23 cellular contexts compared by ENCODE assay signal in the genomic region with DNA sequence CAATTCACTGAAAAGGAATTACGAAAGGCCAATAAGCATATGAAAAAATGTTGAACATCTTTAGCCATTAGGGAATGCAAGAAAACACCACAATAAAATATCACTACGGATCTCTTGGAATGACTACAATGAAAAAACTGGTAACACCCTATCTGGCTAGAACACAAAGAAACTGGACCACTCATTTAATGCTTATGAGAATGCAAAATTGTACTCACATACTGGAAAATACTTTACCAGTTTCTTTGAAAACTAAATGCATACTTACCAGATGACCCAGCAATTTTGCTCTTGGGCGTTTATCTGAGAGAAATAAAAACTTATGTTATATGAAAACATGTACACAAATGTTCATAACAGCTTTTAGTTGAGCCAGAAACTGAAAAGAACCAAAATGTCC. TPM values are rescaled to one million over a fixed set of nuclear protein-coding genes. Genes with fewer than 3 reads are reported as not detected.
DNase-seq lines count a peak whose midpoint lies in the region; ATAC-seq, FAIRE-seq and TF ChIP-seq lines count a peak whose summit lies in the region.
"Had no signal": no experiment of that assay in that cellular context is flagged by ENCODE, and none has a peak within 500 bp of the region (broad histone marks: within the 10 kb centered on the region; RNA-seq: fewer than 3 reads in every experiment).

No MANE protein-coding gene starts in this region.

- H2AFZ ChIP-seq in K562 (ENCODE audit: low read depth, low read length): no peak overlapping the region

- TF ChIP-seq POLR2A in K562 (conservative IDR thresholded peaks at IDR 0.05) (no peak), esophagus muscularis mucosa (IDR thresholded peaks at IDR 0.05; ENCODE audit: low read depth) (no peak)

- DNase-seq in BJ (ENCODE audit: low read depth) (peak; percentile 54), GM03348 (ENCODE audit: low spot score) (peak; percentile 55), K562 (ENCODE audit: extremely low read depth in 1 of 4, low spot score in 3 of 4) (no peak), iris pigment epithelial cell (ENCODE audit: low read depth) (peak; percentile 56), esophagus muscularis mucosa (ENCODE audit: extremely low spot score) (no peak)
- no peak for DNase-seq in effector CD4-positive, alpha-beta T cell
- no peak for DNase-seq in activated CD4-positive, alpha-beta T cell treated with anti-CD3 and anti-CD28 coated beads, Interleukin-2, amount 50 U/mL, for 48 hours
- DNase-seq: activated CD4-positive, alpha-beta T cell treated with anti-CD3 and anti-CD28 coated beads for 36 hours; activated CD8-positive, alpha-beta memory T cell treated with anti-CD3 and anti-CD28 coated beads, Interleukin-2, amount 50 U/mL, for 4 hours; adrenal gland; AML-193; COR-L47; DMS79; Kasumi-1; kidney glomerular epithelial cell; NCI-H1105; nucleus accumbens; retina; stimulated activated CD4-positive, alpha-beta T cell treated with anti-CD3 and anti-CD28 coated beads, Interleukin-4, amount 100 ng/mL, for 1 hour; stimulated activated naive CD4-positive, alpha-beta T cell treated with Interleukin-2 at 50 U/mL for 16 hours; tibial artery had no signal

- CTCF ChIA-PET in BJ (lab: Yijun Ruan, JAX): interaction anchor here (1.1 kb wide), 1 partner anchor 205 kb away, joined by 4 read pairs; no protein-coding TSS in a partner anchor
- CTCF ChIA-PET in K562 (lab: Yijun Ruan, JAX; ENCODE audit: low intra/inter-chr PET ratio): no interaction called here

- no peak for FAIRE-seq in K562 (lab: Jason Lieb, UNC)

- in situ Hi-C loops in K562 (cut with MboI): no loop called here

- no peak for TF ChIP-seq CTCF in BJ (IDR thresholded peaks at IDR 0.05; ENCODE audit: insufficient read depth, low read depth, low read length)
- no peak for TF ChIP-seq CTCF in K562 (IDR thresholded peaks at IDR 0.05 in 2 of 3, conservative IDR thresholded peaks at IDR 0.05 in 1 of 3; ENCODE audit: insufficient read depth in 2 of 3, low read depth in 1 of 3, low read length in 3 of 3)
- no peak for TF ChIP-seq CTCF in esophagus muscularis mucosa (IDR thresholded peaks at IDR 0.05)

- TF ChIP-seq EP300 in K562 (IDR thresholded peaks at IDR 0.05; ENCODE audit: low read length): no peak
- TF ChIP-seq EP300 in esophagus muscularis mucosa (IDR thresholded peaks at IDR 0.05): no peak

- no peak for ATAC-seq in K562
- no peak for ATAC-seq in HG02970 (IDR thresholded peaks at IDR 0.05; ENCODE audit: low FRiP score, unreplicated experiment)
- ATAC-seq: activated CD4-positive, alpha-beta T cell treated with anti-CD3 and anti-CD28 coated beads for 36 hours had no signal

- no peak for TF ChIP-seq RAD21 in K562 (CRISPR knock-in tag; conservative IDR thresholded peaks at IDR 0.05 in 1 of 2, IDR thresholded peaks at IDR 0.05 in 1 of 2)

- H3K9me3 ChIP-seq in K562 (replicated peaks; ENCODE audit: control insufficient read depth, insufficient read depth, low read depth, low read length) (no peaks in the 10 kb centered on the region), esophagus muscularis mucosa (no peaks in the 10 kb centered on the region)
- H3K9me3 ChIP-seq: adrenal gland, tibial artery had no signal

- H3K4me1 ChIP-seq in K562 (replicated peaks in 1 of 2; ENCODE audit: control insufficient read depth in 2 of 2, insufficient read depth in 2 of 2, low read length in 2 of 2) (peaks cover 11 to 20% of the 10 kb centered on the region in 2 experiments), esophagus muscularis mucosa (peaks cover 7 to 31% (median 20%) of the 10 kb centered on the region in 4 donors)

- peaks cover 4% of the 10 kb centered on the region; the same call in 1 of the 2 replicates for H4K20me1 ChIP-seq in K562 (replicated peaks; ENCODE audit: control insufficient read depth, insufficient read depth, low read length)

- H3K27ac ChIP-seq in K562 (ENCODE audit: extremely low read depth, low read depth, low read length): peak overlapping the region; percentile 9; the same call in 1 of the 3 replicates
- H3K27ac ChIP-seq in esophagus muscularis mucosa (replicated peaks in 1 of 4): no peak overlapping the region
- H3K27ac ChIP-seq: adrenal gland, epithelial cell of prostate, tibial artery had no signal

- BruUV-seq in K562 (replicated peaks; lab: Mats Ljungman, UMichigan): no TSS peak

- no peaks in the 10 kb centered on the region for H3K27me3 ChIP-seq in BJ (ENCODE audit: control insufficient read depth, insufficient read depth, low read length)
- H3K27me3 ChIP-seq in K562 (ENCODE audit: control insufficient read depth in 2 of 2, insufficient read depth in 2 of 2, low read length in 2 of 2): no peaks in the 10 kb centered on the region
- no peaks in the 10 kb centered on the region for H3K27me3 ChIP-seq in esophagus muscularis mucosa
- H3K27me3 ChIP-seq: adrenal gland, tibial artery had no signal

- H3K4me3 ChIP-seq in BJ (ENCODE audit: low read depth, low read length) (no peak overlapping the region), K562 (no peak overlapping the region), esophagus muscularis mucosa (no peak overlapping the region)
- H3K4me3 ChIP-seq: adrenal gland, tibial artery had no signal

- no peak overlapping the region for H3K9ac ChIP-seq in K562 (ENCODE audit: insufficient read depth in 1 of 2, low read depth in 2 of 2, low read length in 2 of 2)

- 49% methylated on average over 3 of the region's 3 CpGs for WGBS in K562 (ENCODE audit: insufficient coverage, low coverage, missing lambda C conversion rate)
- 79% methylated on average over 3 of the region's 3 CpGs for WGBS in esophagus muscularis mucosa

- POLR2A ChIA-PET in BJ (lab: Charles Lee): no interaction called here
- POLR2A ChIA-PET in K562 (lab: Yijun Ruan, JAX): no interaction called here

- H3K79me2 ChIP-seq in K562 (ENCODE audit: control insufficient read depth, insufficient read depth, low read length): peaks cover 92% of the 10 kb centered on the region

- intact Hi-C loops in K562 (cut with micrococcal nuclease) (no loop called here), esophagus muscularis mucosa (cut with DNase I) (no loop called here)

- H3K9me1 ChIP-seq in K562 (ENCODE audit: control insufficient read depth, insufficient read depth, low read length): no peaks in the 10 kb centered on the region

- H3K36me3 ChIP-seq in BJ (ENCODE audit: control insufficient read depth, insufficient read depth, low read length) (no peaks in the 10 kb centered on the region), K562 (ENCODE audit: control insufficient read depth, insufficient read depth, low read length) (no peaks in the 10 kb centered on the region), esophagus muscularis mucosa (peaks cover 0 to 6% (median 0%) of the 10 kb centered on the region in 4 donors)
- H3K36me3 ChIP-seq: adrenal gland, tibial artery had no signal

- H3K4me2 ChIP-seq in K562 (ENCODE audit: insufficient read depth, low read length): no peak overlapping the region

TF ChIP-seq in K562, 482 proteins besides CTCF, POLR2A, EP300 and RAD21 (continues in another document):
- TF ChIP-seq ZNF507 (tag; conservative IDR thresholded peaks at IDR 0.05) (no peak), RCOR1 (IDR thresholded peaks at IDR 0.05; ENCODE audit: borderline replicate concordance in 1 of 2, low read depth in 2 of 2, low read length in 2 of 2) (no peak), NFE2L1 (tag; IDR thresholded peaks at IDR 0.05; ENCODE audit: borderline replicate concordance, low read depth) (peak; percentile 21; the same call in 1 of the 2 replicates), MEIS2 (IDR thresholded peaks at IDR 0.05; ENCODE audit: partially characterized antibody) (no peak), ZNF316 (IDR thresholded peaks at IDR 0.05) (peak; percentile 74), MCM7 (IDR thresholded peaks at IDR 0.05) (no peak), MAFG (tag; conservative IDR thresholded peaks at IDR 0.05) (peak; percentile 74), ZNF174 (CRISPR knock-in tag; IDR thresholded peaks at IDR 0.05) (no peak), ZNF41 (CRISPR knock-in tag; conservative IDR thresholded peaks at IDR 0.05) (no peak), ZC3H11A (IDR thresholded peaks at IDR 0.05; ENCODE audit: low read depth, low read length) (no peak), C11orf30 (IDR thresholded peaks at IDR 0.05; ENCODE audit: low read depth) (peak; percentile 74), ETV5 (CRISPR knock-in tag; IDR thresholded peaks at IDR 0.05; ENCODE audit: low read depth) (no peak), KDM1A (IDR thresholded peaks at IDR 0.05) (no peak), SMARCA4 (IDR thresholded peaks at IDR 0.05) (peak; percentile 17; the same call in 1 of the 2 replicates), POLR2H (tag; IDR thresholded peaks at IDR 0.05; ENCODE audit: low read depth) (0 out of 2 replicates have a peak, but pooled peaks have one; percentile 42)

RNA-seq across cellular contexts. Expression of a gene that starts 23.6 kb away (rescaled TPM):
- polyA plus RNA-seq in BJ (2011; rRNA removed): 11.0 and 13.8 TPM in 2 replicates
- 10.7 and 11.5 TPM in 2 replicates for polyA minus RNA-seq in BJ (2011; rRNA and poly(A)+ RNA removed)
- 34.7 and 77.7 TPM in 2 replicates for total RNA-seq in K562 (2011; cell fraction: chromatin; rRNA removed; ENCODE audit: low replicate concordance)
- total RNA-seq in K562 (2011; cell fraction: nucleolus; rRNA removed): 11.2 and 14.3 TPM in 2 replicates
- 24.0 and 38.1 TPM in 2 replicates for total RNA-seq in K562 (2011; cell fraction: nucleoplasm; rRNA removed)
- 12.9 and 15.4 TPM in 2 replicates for total RNA-seq in K562 (2014; rRNA removed)
- 14.6 and 16.2 TPM in 2 replicates for total RNA-seq in K562 (2014; rRNA removed; fragmentation: Illumina TruSeq; extraction: Trizol)
- 15.5 and 17.1 TPM in 2 replicates for total RNA-seq in K562 (2015; rRNA removed; fragmentation: Illumina TruSeq; extraction: Trizol)
- total RNA-seq in K562 (2021): 21.1 and 21.6 TPM in 2 replicates
- 15.4 and 21.5 TPM in 2 replicates for polyA plus RNA-seq in K562 (2011; rRNA removed)
- polyA plus RNA-seq in K562 (2011; cell fraction: cytosol; rRNA removed): 9.1 and 15.4 TPM in 2 replicates
- 22.9 and 31.3 TPM in 2 replicates for polyA plus RNA-seq in K562 (2011; cell fraction: nucleus; rRNA removed)
- polyA plus RNA-seq in K562 (2012): 12.5 and 13.2 TPM in 2 replicates
- 16.7 and 19.8 TPM in 2 replicates for polyA plus RNA-seq in K562 (2014; fragmentation: Illumina TruSeq; extraction: Trizol)
- 10 to 100 TPM; 12.6 to 24.1 TPM for polyA plus RNA-seq in K562 (2014; fragmentation: Nextera tagmentation; extraction: Ambion mirVana)
- polyA plus RNA-seq in K562 (2014; rRNA removed): 8.6 and 10.0 TPM in 2 replicates
- polyA minus RNA-seq in K562 (2011; rRNA and poly(A)+ RNA removed): 27.1 and 39.5 TPM in 2 replicates
- polyA minus RNA-seq in K562 (2011; cell fraction: cytosol; rRNA and poly(A)+ RNA removed): 12.0 and 15.1 TPM in 2 replicates
- 33.5 and 57.2 TPM in 2 replicates for polyA minus RNA-seq in K562 (2011; cell fraction: nucleus; rRNA and poly(A)+ RNA removed)
- total RNA-seq in esophagus muscularis mucosa: 10 to 100 TPM; 18.6 to 28.7 (median 26.4) TPM

Comparison
In these comparisons a context has a peak if more than half of its experiments do, and no peak if none do; other contexts are left out.
1. DNase-seq: peak in BJ (single experiment), GM03348 (single experiment) and iris pigment epithelial cell (single experiment); none in K562 (0 of 4), esophagus muscularis mucosa (single experiment), effector CD4-positive, alpha-beta T cell (single experiment) and activated CD4-positive, alpha-beta T cell treated with anti-CD3 and anti-CD28 coated beads, Interleukin-2, amount 50 U/mL, for 48 hours (0 of 2).